Comparison of ENCODE assay signal across 22 cellular contexts in the genomic region with DNA sequence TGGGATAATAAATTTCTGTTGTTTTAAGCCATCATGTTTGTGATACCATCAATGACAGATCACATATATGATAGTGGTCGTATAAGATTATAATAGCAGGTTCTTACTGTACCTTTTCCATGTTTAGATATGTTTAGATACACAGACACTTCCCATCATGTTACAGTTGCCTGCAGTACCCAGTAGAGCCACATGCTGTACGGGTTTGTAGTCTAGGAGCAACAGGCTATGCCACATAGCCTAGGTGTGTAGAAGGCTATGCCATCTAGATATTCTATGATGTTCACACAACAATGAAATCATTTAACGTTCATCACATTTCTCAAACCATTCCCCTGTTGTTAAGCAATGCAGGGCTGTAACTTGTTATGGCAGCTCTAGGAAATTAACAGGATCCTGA.
DNase-seq lines count a peak whose midpoint lies in the region; ATAC-seq, FAIRE-seq and TF ChIP-seq lines count a peak whose summit lies in the region.
"Had no signal": no experiment of that assay in that cellular context is flagged by ENCODE, and none has a peak within 500 bp of the region (broad histone marks: within the 10 kb centered on the region; RNA-seq: fewer than 3 reads in every experiment).

No MANE protein-coding gene starts in this region.

- H3K9ac ChIP-seq in HepG2 (ENCODE audit: insufficient read depth, low read depth, low read length): no peak overlapping the region

- H3K79me2 ChIP-seq in HepG2 (ENCODE audit: insufficient read depth, low read length): no peaks in the 10 kb centered on the region

- peaks cover 0 to 3% of the 10 kb centered on the region in 2 experiments; a peak in 1 of 5 replicates for H3K27me3 ChIP-seq in HepG2 (ENCODE audit: control insufficient read depth in 1 of 2, insufficient read depth in 2 of 2, low read length in 2 of 2)
- H3K27me3 ChIP-seq in right lobe of liver: no peaks in the 10 kb centered on the region
- no peaks in the 10 kb centered on the region for H3K27me3 ChIP-seq in WERI-Rb-1 (ENCODE audit: insufficient read depth, low read depth, severe bottlenecking)
- H3K27me3 ChIP-seq: gastrocnemius medialis, uterus had no signal

- intact Hi-C loops in HepG2 (cut with micrococcal nuclease; ENCODE audit: unreplicated experiment) (loop anchor here (2.0 kb wide), 1 partner anchor 62 kb away; no protein-coding TSS in a partner anchor), right lobe of liver (cut with DNase I) (no loop called here)

- H3K36me3 ChIP-seq in HepG2 (replicated peaks in 1 of 2; ENCODE audit: control insufficient read depth in 1 of 2, insufficient read depth in 2 of 2, low read length in 2 of 2) (no peaks in the 10 kb centered on the region), right lobe of liver (no peaks in the 10 kb centered on the region), WERI-Rb-1 (no peaks in the 10 kb centered on the region)
- H3K36me3 ChIP-seq: gastrocnemius medialis, prostate gland, uterus had no signal

- no peak for TF ChIP-seq POLR2A in HepG2 (IDR thresholded peaks at IDR 0.05; ENCODE audit: insufficient read depth in 1 of 2, low read depth in 2 of 2, low read length in 2 of 2)
- no peak for TF ChIP-seq POLR2A in right lobe of liver (IDR thresholded peaks at IDR 0.05)

- H3K4me3 ChIP-seq in HepG2 (replicated peaks in 1 of 3; ENCODE audit: insufficient read depth in 1 of 3, low read depth in 2 of 3, low read length in 3 of 3): no peak overlapping the region
- H3K4me3 ChIP-seq in right lobe of liver: no peak overlapping the region
- no peak overlapping the region for H3K4me3 ChIP-seq in WERI-Rb-1 (ENCODE audit: low read depth, low read length)
- H3K4me3 ChIP-seq in fibroblast of pulmonary artery (replicated peaks; ENCODE audit: low read depth, low read length): no peak overlapping the region
- H3K4me3 ChIP-seq: gastrocnemius medialis, prostate gland, uterus had no signal

- no peak overlapping the region for H2AFZ ChIP-seq in HepG2 (ENCODE audit: low read length)

- TF ChIP-seq EP300 in HepG2 (IDR thresholded peaks at IDR 0.05; ENCODE audit: low read depth in 2 of 2, low read length in 2 of 2): no peak
- no peak for TF ChIP-seq EP300 in HepG2 (CRISPR knock-in tag; IDR thresholded peaks at IDR 0.05; ENCODE audit: borderline replicate concordance)

- FAIRE-seq in HepG2 (lab: Jason Lieb, UNC) (peak; percentile 37), urothelium cell line (lab: Jason Lieb, UNC) (peak; percentile 32)
- FAIRE-seq: A204.1, colon had no signal

- BruUV-seq in HepG2 (replicated peaks; lab: Mats Ljungman, UMichigan): no TSS peak

- TF ChIP-seq CTCF in HepG2 (CRISPR knock-in tag; IDR thresholded peaks at IDR 0.05) (no peak), right lobe of liver (IDR thresholded peaks at IDR 0.05) (no peak), WERI-Rb-1 (IDR thresholded peaks at IDR 0.05; ENCODE audit: low read depth, low read length) (0 out of 2 replicates have a peak, but pooled peaks have one; percentile 9), fibroblast of pulmonary artery (IDR thresholded peaks at IDR 0.05; ENCODE audit: low read length, missing control alignments) (peak; percentile 18)

- no peaks in the 10 kb centered on the region for H4K20me1 ChIP-seq in HepG2 (ENCODE audit: insufficient read depth, low read length)

- H3K27ac ChIP-seq in HepG2 (ENCODE audit: extremely low read length, insufficient read depth, low read length): no peak overlapping the region
- H3K27ac ChIP-seq in right lobe of liver: no peak overlapping the region
- H3K27ac ChIP-seq in WERI-Rb-1: no peak overlapping the region
- H3K27ac ChIP-seq: gastrocnemius medialis, prostate gland, uterus had no signal

- no peak for TF ChIP-seq RAD21 in HepG2 (CRISPR knock-in tag; IDR thresholded peaks at IDR 0.05)

- H3K4me1 ChIP-seq in HepG2 (ENCODE audit: insufficient read depth, low read length): peaks cover 19% of the 10 kb centered on the region
- H3K4me1 ChIP-seq in right lobe of liver: peaks cover 0 to 8% (median 1%) of the 10 kb centered on the region in 4 donors
- H3K4me1 ChIP-seq: prostate gland, uterus had no signal

- no peaks in the 10 kb centered on the region for H3K9me3 ChIP-seq in HepG2 (ENCODE audit: low read length)
- H3K9me3 ChIP-seq in right lobe of liver: no peaks in the 10 kb centered on the region
- no peaks in the 10 kb centered on the region for H3K9me3 ChIP-seq in WERI-Rb-1 (ENCODE audit: severe bottlenecking)
- H3K9me3 ChIP-seq: gastrocnemius medialis, prostate gland, uterus had no signal

- 49% methylated on average over 3 of the region's 3 CpGs for WGBS in HepG2 (ENCODE audit: low lambda C conversion rate)
- 91% methylated on average over 1 of the region's 3 CpGs for WGBS in right lobe of liver (ENCODE audit: insufficient coverage, low coverage, low lambda C conversion rate, missing lambda C conversion rate)

- DNase-seq in HepG2 (ENCODE audit: low spot score) (peak; percentile 40), right lobe of liver (no peak), WERI-Rb-1 (no peak), fibroblast of pulmonary artery (ENCODE audit: low read depth) (no peak), urothelium cell line (ENCODE audit: low spot score) (no peak), KBM-7 (no peak), C1 segment of cervical spinal cord (lab: John Stamatoyannopoulos, UW) (no peak)
- DNase-seq: activated B cell treated with CpG ODN at 0.5 μM for 24 hours; activated CD8-positive, alpha-beta T cell treated with anti-CD3 and anti-CD28 coated beads for 36 hours; activated naive CD4-positive, alpha-beta T cell treated with Interleukin-2 at 50 U/mL for 16 hours; activated T-cell treated with anti-CD3 and anti-CD28 coated beads, Interleukin-2, amount 50 U/mL, for 24 hours; CD4-positive, alpha-beta T cell; DMS79 treated with DMSO at 0.1 percent for 48 hours; gastrocnemius medialis; midbrain; NCI-H524 treated with DMSO at 0.1 percent for 48 hours; stimulated activated CD4-positive, alpha-beta T cell treated with anti-CD3 and anti-CD28 coated beads, Interleukin-4, amount 100 ng/mL, for 24 hours; uterus had no signal

- ATAC-seq in HepG2: peak; percentile 85
- no peak for ATAC-seq in right lobe of liver
- no peak for ATAC-seq in HG02870 (IDR thresholded peaks at IDR 0.05; ENCODE audit: unreplicated experiment)
- ATAC-seq: activated CD8-positive, alpha-beta T cell treated with anti-CD3 and anti-CD28 coated beads for 36 hours; gastrocnemius medialis had no signal

- CTCF ChIA-PET in HepG2 (lab: Yijun Ruan, JAX; ENCODE audit: low intra/inter-chr PET ratio, low total read pairs): no interaction called here

- POLR2A ChIA-PET in HepG2 (lab: Yijun Ruan, JAX): no interaction called here

- H3K4me2 ChIP-seq in HepG2 (ENCODE audit: low read depth, low read length): no peak overlapping the region

- in situ Hi-C loops in HepG2 (cut with HindIII; ENCODE audit: extremely low pct_ligation_motif_present, low pct_unique_long_range_greater_than_20kb) (no loop called here), KBM-7 (cut with MboI; ENCODE audit: low pct_unique_long_range_greater_than_20kb, low sequenced_read_pairs) (no loop called here)

TF ChIP-seq in HepG2, 621 proteins besides CTCF, POLR2A, EP300 and RAD21:
- TF ChIP-seq SMC3 (IDR thresholded peaks at IDR 0.05; ENCODE audit: low read length) (peak; percentile 54; the same call in 1 of the 2 replicates), ATF1 (CRISPR knock-in tag; IDR thresholded peaks at IDR 0.05) (no peak)

Comparison
In these comparisons a context has a peak if more than half of its experiments do, and no peak if none do; other contexts are left out.
1. CTCF ChIP-seq: peak in WERI-Rb-1 (single experiment) and fibroblast of pulmonary artery (single experiment); none in HepG2 (single experiment) and right lobe of liver (0 of 4).